In genomic region chr11:65383778-65384177, GRCh38 we compare ENCODE assay signal across 8 cellular contexts. TPM values are rescaled to one million over a fixed set of nuclear protein-coding genes. Genes with fewer than 3 reads are reported as not detected.
DNase-seq lines count a peak whose midpoint lies in the region; ATAC-seq and TF ChIP-seq lines count a peak whose summit lies in the region.

No MANE protein-coding gene starts in this region.

- CTCF ChIA-PET in activated CD8-positive, alpha-beta memory T cell treated with anti-CD3 and anti-CD28 coated beads, Interleukin-2, amount 10 ng/mL, durations not matched to agents 7 days and 5 days (lab: Charles Lee): interaction anchor here (1.0 to 3.5 kb wide), 2 partner anchors 126 to 157 kb away, joined by 3 to 22 read pairs; no protein-coding TSS in a partner anchor

- H3K9me3 Mint-ChIP-seq in activated CD8-positive, alpha-beta memory T cell treated with anti-CD3 and anti-CD28 coated beads, Interleukin-2, amount 10 ng/mL, durations not matched to agents 7 days and 5 days (ENCODE audit: low read depth): no peaks in the 10 kb centered on the region
- H3K9me3 Mint-ChIP-seq in memory B cell: no peaks in the 10 kb centered on the region

- H3K27me3 ChIP-seq in thoracic aorta (replicated peaks; ENCODE audit: insufficient read depth): no peaks in the 10 kb centered on the region

- no peak for ATAC-seq in activated CD8-positive, alpha-beta memory T cell treated with anti-CD3 and anti-CD28 coated beads, Interleukin-2, amount 10 ng/mL, durations not matched to agents 7 days and 5 days
- ATAC-seq in memory B cell (ENCODE audit: low read depth) (no peak), thoracic aorta (ENCODE audit: insufficient number of reproducible peaks, low FRiP score, low read depth) (no peak), HG02885 (IDR thresholded peaks at IDR 0.05; ENCODE audit: poor library complexity, unreplicated experiment) (no peak)

- peaks cover 5% of the 10 kb centered on the region for H3K36me3 Mint-ChIP-seq in activated CD8-positive, alpha-beta memory T cell treated with anti-CD3 and anti-CD28 coated beads, Interleukin-2, amount 10 ng/mL, durations not matched to agents 7 days and 5 days
- no peaks in the 10 kb centered on the region for H3K36me3 Mint-ChIP-seq in memory B cell

- H3K9me3 ChIP-seq in thoracic aorta: no peaks in the 10 kb centered on the region

- peak overlapping the region; percentile 93 for H3K27ac Mint-ChIP-seq in activated CD8-positive, alpha-beta memory T cell treated with anti-CD3 and anti-CD28 coated beads, Interleukin-2, amount 10 ng/mL, durations not matched to agents 7 days and 5 days
- H3K27ac Mint-ChIP-seq in memory B cell: peak overlapping the region; percentile 96

- peaks cover 62% of the 10 kb centered on the region for H3K4me1 Mint-ChIP-seq in activated CD8-positive, alpha-beta memory T cell treated with anti-CD3 and anti-CD28 coated beads, Interleukin-2, amount 10 ng/mL, durations not matched to agents 7 days and 5 days
- H3K4me1 Mint-ChIP-seq in memory B cell: peaks cover 29% of the 10 kb centered on the region

- TF ChIP-seq CTCF in thoracic aorta (IDR thresholded peaks at IDR 0.05): no peak

- H3K27ac ChIP-seq in adipose tissue (ENCODE audit: low read depth, low read length) (peak overlapping the region; percentile 19), thoracic aorta (peak overlapping the region; percentile 94 to 97)

- no peaks in the 10 kb centered on the region for H3K36me3 ChIP-seq in thoracic aorta

- 70 to 83% (median 77%) methylated on average over 6 of the region's 6 CpGs for WGBS in adipose tissue, 3 donors

- H3K27me3 Mint-ChIP-seq in activated CD8-positive, alpha-beta memory T cell treated with anti-CD3 and anti-CD28 coated beads, Interleukin-2, amount 10 ng/mL, durations not matched to agents 7 days and 5 days: no peaks in the 10 kb centered on the region
- H3K27me3 Mint-ChIP-seq in memory B cell: no peaks in the 10 kb centered on the region

- DNase-seq in activated CD8-positive, alpha-beta memory T cell treated with anti-CD3 and anti-CD28 coated beads, Interleukin-2, amount 10 ng/mL, durations not matched to agents 7 days and 5 days: no peak
- DNase-seq in activated CD8-positive, alpha-beta memory T cell treated with anti-CD3 and anti-CD28 coated beads for 24 hours: no peak
- DNase-seq in memory B cell (ENCODE audit: low spot score in 2 of 2): no peak
- no peak for DNase-seq in thoracic aorta (ENCODE audit: low spot score)
- DNase-seq in activated CD4-positive, CD25-positive, alpha-beta regulatory T cell (lab: John Stamatoyannopoulos, UW): no peak
- DNase-seq in NCI-H1930 (lab: John Stamatoyannopoulos, UW): no peak

- H3K4me3 Mint-ChIP-seq in activated CD8-positive, alpha-beta memory T cell treated with anti-CD3 and anti-CD28 coated beads, Interleukin-2, amount 10 ng/mL, durations not matched to agents 7 days and 5 days: peak overlapping the region; percentile 11
- H3K4me3 Mint-ChIP-seq in memory B cell: peak overlapping the region; percentile 62

- no peak overlapping the region for H3K4me3 ChIP-seq in thoracic aorta

- peaks cover 24 to 64% of the 10 kb centered on the region in 2 donors for H3K4me1 ChIP-seq in thoracic aorta (ENCODE audit: control insufficient read depth in 1 of 2, low read depth in 2 of 2)

RNA-seq across cellular contexts. Expression of gene SLC25A45, which starts 1.3 kb away (rescaled TPM):
- total RNA-seq in activated CD8-positive, alpha-beta memory T cell treated with anti-CD3 and anti-CD28 coated beads, Interleukin-2, amount 10 ng/mL, durations not matched to agents 7 days and 5 days: 10 to 100 TPM; 19.4 to 25.1 TPM
- 10 to 100 TPM in 1 of 3 donors, 1 to 10 TPM in 2; 7.2 to 18.5 (median 8.2) TPM for polyA plus RNA-seq in adipose tissue
- 10 to 100 TPM; 19.0 to 26.7 TPM for total RNA-seq in thoracic aorta

RNA-seq across cellular contexts. Expression of gene FRMD8, which starts 2.7 kb away (rescaled TPM):
- 10 to 100 TPM; 52.0 to 56.7 TPM for total RNA-seq in activated CD8-positive, alpha-beta memory T cell treated with anti-CD3 and anti-CD28 coated beads, Interleukin-2, amount 10 ng/mL, durations not matched to agents 7 days and 5 days
- 10 to 100 TPM; 16.5 to 30.6 (median 17.3) TPM for polyA plus RNA-seq in adipose tissue
- 10 to 100 TPM; 45.2 to 45.9 TPM for total RNA-seq in thoracic aorta

RNA-seq across cellular contexts. Expression of gene TIGD3, which starts 29.2 kb away (rescaled TPM):
- total RNA-seq in activated CD8-positive, alpha-beta memory T cell treated with anti-CD3 and anti-CD28 coated beads, Interleukin-2, amount 10 ng/mL, durations not matched to agents 7 days and 5 days: 1 to 10 TPM; 1.1 TPM
- under 1 TPM; 0.04 to 0.45 (median 0.08) TPM for polyA plus RNA-seq in adipose tissue
- not detected for total RNA-seq in thoracic aorta

RNA-seq across cellular contexts. Expression of gene NEAT1, which starts 38.8 kb away (rescaled TPM):
- 100 to 1,000 TPM; 525 to 618 TPM for total RNA-seq in activated CD8-positive, alpha-beta memory T cell treated with anti-CD3 and anti-CD28 coated beads, Interleukin-2, amount 10 ng/mL, durations not matched to agents 7 days and 5 days
- polyA plus RNA-seq in adipose tissue: 1,000 to 10,000 TPM in 1 of 3 donors, 100 to 1,000 TPM in 2; 598 to 1,041 (median 691) TPM
- total RNA-seq in thoracic aorta: 1,000 to 10,000 TPM in 1 of 2 donors, 100 to 1,000 TPM in 1; 848 to 1,659 TPM

RNA-seq across cellular contexts. Expression of gene DPF2, which starts 50.1 kb away (rescaled TPM):
- total RNA-seq in activated CD8-positive, alpha-beta memory T cell treated with anti-CD3 and anti-CD28 coated beads, Interleukin-2, amount 10 ng/mL, durations not matched to agents 7 days and 5 days: 10 to 100 TPM; 81.4 to 87.2 TPM
- 10 to 100 TPM; 15.7 to 25.3 (median 20.2) TPM for polyA plus RNA-seq in adipose tissue
- total RNA-seq in thoracic aorta: 10 to 100 TPM; 33.3 to 49.4 TPM
